13 cellular contexts compared by ENCODE assay signal in genomic region chr21:17436626-17437111, GRCh38.
A peak's percentile ranks its signal among the peaks of the same experiment; 100 is the strongest.
DNase-seq lines count a peak whose midpoint lies in the region; ATAC-seq, FAIRE-seq and TF ChIP-seq lines count a peak whose summit lies in the region.
"Had no signal": no experiment of that assay in that cellular context is flagged by ENCODE, and none has a peak within 500 bp of the region (broad histone marks: within the 10 kb centered on the region; RNA-seq: fewer than 3 reads in every experiment).

No MANE protein-coding gene starts in this region.

- H3K4me2 ChIP-seq in H1 (ENCODE audit: insufficient read depth in 1 of 2, low read depth in 2 of 2, low read length in 2 of 2), result no peak overlapping the region

- H3K14ac ChIP-seq in H1 (ENCODE audit: insufficient read length), result no peak overlapping the region

- H3K18ac ChIP-seq in H1 (ENCODE audit: extremely low read depth, low read length), result no peak overlapping the region; the same call in 1 of the 2 replicates

- FAIRE-seq in H1 (lab: Jason Lieb, UNC), result no peak
- FAIRE-seq: RCC 7860, urothelium cell line had no signal

- POLR2A ChIA-PET in H1 (lab: Charles Lee; ENCODE audit: partially characterized antibody), result interaction anchor here (1.1 kb wide), 1 partner anchor 16 kb away, joined by 3 read pairs; no protein-coding TSS in a partner anchor

- no peak for TF ChIP-seq POLR2A in H1 (IDR thresholded peaks at IDR 0.05; ENCODE audit: control extremely low read depth in 1 of 2, low read depth in 2 of 2, low read length in 2 of 2)
- TF ChIP-seq POLR2A in uterus (IDR thresholded peaks at IDR 0.05), result no peak

- H4K5ac ChIP-seq in H1 (ENCODE audit: insufficient read length, low read depth, low read length), result no peak overlapping the region

- TF ChIP-seq EP300 in H1 (IDR thresholded peaks at IDR 0.05; ENCODE audit: borderline replicate concordance in 1 of 2, low read depth in 2 of 2, low read length in 2 of 2), result no peak

- CTCF ChIA-PET in H1 (lab: Charles Lee; ENCODE audit: partially characterized antibody), result interaction anchor here (0.5 to 0.6 kb wide), 3 partner anchors 14 to 129 kb away, joined by 3 read pairs; no protein-coding TSS in a partner anchor

- peak overlapping the region; percentile 58; the same call in 1 of the 2 replicates for H2AFZ ChIP-seq in H1 (ENCODE audit: low read length)

- no peaks in the 10 kb centered on the region; the same call in 1 of the 2 replicates for H3K23me2 ChIP-seq in H1 (ENCODE audit: low read depth, low read length)

- H3K9ac ChIP-seq in H1 (replicated peaks in 1 of 4; ENCODE audit: extremely low read depth in 1 of 4, low read depth in 3 of 4, low read length in 3 of 4), result no peak overlapping the region

- no peaks in the 10 kb centered on the region for H3K79me1 ChIP-seq in H1 (ENCODE audit: low read depth, low read length)

- no peak overlapping the region for H2AK5ac ChIP-seq in H1 (ENCODE audit: low read depth, low read length)

- no peaks in the 10 kb centered on the region for H4K20me1 ChIP-seq in H1 (replicated peaks in 1 of 2; ENCODE audit: control insufficient read depth in 1 of 2, insufficient read depth in 2 of 2, low read length in 2 of 2)

- H3K27me3 ChIP-seq in H1 (replicated peaks in 1 of 4; ENCODE audit: control insufficient read depth in 3 of 4, extremely low read depth in 1 of 4, insufficient read depth in 3 of 4, low read length in 3 of 4) (no peaks in the 10 kb centered on the region), uterus (no peaks in the 10 kb centered on the region)

- H3K4me1 ChIP-seq in H1 (replicated peaks in 1 of 4; ENCODE audit: control insufficient read depth in 3 of 4, insufficient read depth in 4 of 4, low read length in 3 of 4) (peaks cover 0 to 13% (median 6%) of the 10 kb centered on the region in 4 experiments; a peak in 3 of 7 replicates), mucosa of descending colon (ENCODE audit: low read depth) (peaks cover 15% of the 10 kb centered on the region), uterus (peaks cover 4% of the 10 kb centered on the region in 2 donors)

- no peak overlapping the region for H2BK12ac ChIP-seq in H1 (ENCODE audit: low read depth, low read length)

- no peak overlapping the region for H3K4ac ChIP-seq in H1 (replicated peaks; ENCODE audit: insufficient read length, low read depth, low read length)

- no peaks in the 10 kb centered on the region for H3K79me2 ChIP-seq in H1 (ENCODE audit: control insufficient read depth in 1 of 2, insufficient read depth in 2 of 2, low read length in 2 of 2)

- no peak overlapping the region for H3K56ac ChIP-seq in H1 (replicated peaks; ENCODE audit: insufficient read length, low read depth, low read length)

- no peak overlapping the region for H3K27ac ChIP-seq in H1 (ENCODE audit: low read depth, low read length)
- H3K27ac ChIP-seq in uterus, result peak overlapping the region; percentile 53 to 68
- H3K27ac ChIP-seq: coronary artery had no signal

- TF ChIP-seq RAD21 in H1 (IDR thresholded peaks at IDR 0.05 in 1 of 2, conservative IDR thresholded peaks at IDR 0.05 in 1 of 2; ENCODE audit: low read depth in 2 of 2, low read length in 2 of 2), result no peak

- H4K8ac ChIP-seq in H1 (ENCODE audit: extremely low read depth, insufficient read depth, low read length), result no peak overlapping the region

- no peak overlapping the region for H2BK5ac ChIP-seq in H1 (ENCODE audit: low read depth, low read length)

- TF ChIP-seq CTCF in H1 (IDR thresholded peaks at IDR 0.05; ENCODE audit: control extremely low read depth in 1 of 3, insufficient read depth in 1 of 3, low read depth in 1 of 3, low read length in 3 of 3) (no peak), mucosa of descending colon (IDR thresholded peaks at IDR 0.05) (no peak), uterus (IDR thresholded peaks at IDR 0.05) (no peak)

- no peak overlapping the region for H2BK120ac ChIP-seq in H1 (replicated peaks; ENCODE audit: low read depth, low read length)

- peak; percentile 80 for ATAC-seq in Right ventricle myocardium inferior
- peak; percentile 40 for ATAC-seq in mucosa of descending colon
- ATAC-seq in HG03159 (IDR thresholded peaks at IDR 0.05; ENCODE audit: unreplicated experiment), result no peak

- WGBS in H1 (ENCODE audit: extremely low coverage in 1 of 2, insufficient coverage in 1 of 2, insufficient read length in 1 of 2, insufficient replicate concordance in 2 of 2, low coverage in 1 of 2, low lambda C conversion rate in 2 of 2, missing lambda C conversion rate in 1 of 2), 2 experiments, result 87% methylated on average over 4 of the region's 4 CpGs; no CpG with 5 or more reads in 1 of the 2 experiments

- H4K91ac ChIP-seq in H1 (replicated peaks; ENCODE audit: insufficient read length, low read length), result no peak overlapping the region

- intact Hi-C loops in Right ventricle myocardium inferior (cut with DNase I) (no loop called here), cardiac septum (cut with DNase I) (no loop called here), mucosa of descending colon (cut with DNase I, micrococcal nuclease) (loop anchor here in 1 of 2 donors (10.0 kb wide), 1 partner anchor 88 kb away; no protein-coding TSS in a partner anchor), uterus (cut with DNase I; ENCODE audit: low total_unique reads) (no loop called here)

- H3K36me3 ChIP-seq in H1 (ENCODE audit: control insufficient read depth in 2 of 4, insufficient read depth in 4 of 4, low read length in 3 of 4) (no peaks in the 10 kb centered on the region), mucosa of descending colon (ENCODE audit: low read depth) (no peaks in the 10 kb centered on the region), uterus (no peaks in the 10 kb centered on the region)

- DNase-seq in Right ventricle myocardium inferior (ENCODE audit: missing footprints), result no peak
- no peak for DNase-seq in cardiac septum (ENCODE audit: low spot score)
- DNase-seq in H1 (ENCODE audit: low read depth in 1 of 2, low spot score in 2 of 2), result no peak
- DNase-seq in mucosa of descending colon, result no peak
- DNase-seq in uterus, result no peak
- no peak for DNase-seq in SW480 (ENCODE audit: low spot score)
- DNase-seq in DMS 273 treated with DMSO at 0.1 percent for 48 hours (lab: John Stamatoyannopoulos, UW), result no peak
- DNase-seq: activated naive CD4-positive, alpha-beta T cell treated with anti-CD3 and anti-CD28 coated beads, Interleukin-2, amount 50 U/mL, for 16 hours; T-helper 9 cell had no signal

- no peak overlapping the region for H2BK20ac ChIP-seq in H1 (ENCODE audit: low read length)

- H3K9me3 ChIP-seq in H1 (ENCODE audit: insufficient read depth in 2 of 2, low read depth in 1 of 2, low read length in 1 of 2), result no peaks in the 10 kb centered on the region
- H3K9me3 ChIP-seq in mucosa of descending colon, result no peaks in the 10 kb centered on the region
- no peaks in the 10 kb centered on the region for H3K9me3 ChIP-seq in uterus

- no peak overlapping the region for H2BK15ac ChIP-seq in H1 (ENCODE audit: low read length)

- H3K4me3 ChIP-seq in H1 (ENCODE audit: extremely low read depth in 1 of 4, insufficient read depth in 2 of 4, low read depth in 3 of 4, low read length in 4 of 4) (no peak overlapping the region), mucosa of descending colon (no peak overlapping the region), uterus (no peak overlapping the region)
- H3K4me3 ChIP-seq: coronary artery had no signal

- H3K23ac ChIP-seq in H1 (ENCODE audit: insufficient read length), result no peak overlapping the region

TF ChIP-seq in H1, 55 proteins besides CTCF, POLR2A, EP300 and RAD21:
- no peak for TF ChIP-seq POLR2AphosphoS5 (IDR thresholded peaks at IDR 0.05; ENCODE audit: low read depth, low read length)
- no peak for TF ChIP-seq CBX8 (IDR thresholded peaks at IDR 0.05; ENCODE audit: borderline replicate concordance, low read depth, low read length)
- TF ChIP-seq MAFK (IDR thresholded peaks at IDR 0.05; ENCODE audit: low read depth, low read length), result no peak
- TF ChIP-seq USF2 (IDR thresholded peaks at IDR 0.05; ENCODE audit: low read length), result no peak
- no peak for TF ChIP-seq SIN3A (conservative IDR thresholded peaks at IDR 0.05 in 1 of 2, IDR thresholded peaks at IDR 0.05 in 1 of 2; ENCODE audit: low read depth in 1 of 2, low read length in 2 of 2)
- TF ChIP-seq NRF1 (IDR thresholded peaks at IDR 0.05; ENCODE audit: low read depth, low read length), result no peak
- no peak for TF ChIP-seq E2F6 (IDR thresholded peaks at IDR 0.05)
- TF ChIP-seq HDAC6 (IDR thresholded peaks at IDR 0.05; ENCODE audit: low read depth, low read length), result no peak
- TF ChIP-seq JUND (IDR thresholded peaks at IDR 0.05; ENCODE audit: low read length), result no peak
- TF ChIP-seq SP2 (IDR thresholded peaks at IDR 0.05; ENCODE audit: low read length), result no peak
- no peak for TF ChIP-seq KDM4A (IDR thresholded peaks at IDR 0.05; ENCODE audit: low read depth, low read length, severe bottlenecking)
- no peak for TF ChIP-seq GABPA (IDR thresholded peaks at IDR 0.05; ENCODE audit: borderline replicate concordance, insufficient read depth, low read length)
- TF ChIP-seq ZNF274 (IDR thresholded peaks at IDR 0.05; ENCODE audit: borderline replicate concordance, extremely low read depth, low read length), result no peak
- TF ChIP-seq GTF2F1 (IDR thresholded peaks at IDR 0.05; ENCODE audit: borderline replicate concordance, low read depth, low read length), result no peak
- no peak for TF ChIP-seq RXRA (IDR thresholded peaks at IDR 0.05; ENCODE audit: insufficient read depth, low read depth, low read length)
- no peak for TF ChIP-seq NANOG (IDR thresholded peaks at IDR 0.05; ENCODE audit: insufficient read depth, low read depth, low read length, poor library complexity, severe bottlenecking)
- TF ChIP-seq TEAD4 (IDR thresholded peaks at IDR 0.05; ENCODE audit: low read depth, low read length), result no peak
- TF ChIP-seq KDM1A (IDR thresholded peaks at IDR 0.05; ENCODE audit: borderline replicate concordance, low read length), result no peak
- TF ChIP-seq CBX5 (IDR thresholded peaks at IDR 0.05; ENCODE audit: low read depth, low read length), result no peak
TF ChIP-seq in H1: peak in this region for 0.
